12 cellular contexts compared by ENCODE assay signal in genomic region chr15:53918180-53919079, GRCh38. TPM values are rescaled to one million over a fixed set of nuclear protein-coding genes. Genes with fewer than 3 reads are reported as not detected.
A peak's percentile ranks its signal among the peaks of the same experiment; 100 is the strongest.
DNase-seq lines count a peak whose midpoint lies in the region; TF ChIP-seq lines count a peak whose summit lies in the region.
"Had no signal": no experiment of that assay in that cellular context is flagged by ENCODE, and none has a peak within 500 bp of the region (broad histone marks: within the 10 kb centered on the region; RNA-seq: fewer than 3 reads in every experiment).

No MANE protein-coding gene starts in this region.

- H3K36me3 Mint-ChIP-seq in activated T-helper 1 cell treated with anti-CD3 and anti-CD28 coated beads, Interleukin-12 subunit alpha, Interleukin-12 subunit beta, Interleukin-2, Interleukin-4 antibody, amounts not matched to agents 30 ng/mL and 10 ng/mL and 1 ng/mL, durations not matched to agents 14 hours and 24 hours and 36 hours (ENCODE audit: low read depth), result no peaks in the 10 kb centered on the region
- H3K36me3 Mint-ChIP-seq in HFFc6 (ENCODE audit: low read depth), result no peaks in the 10 kb centered on the region

- H3K4me1 Mint-ChIP-seq in activated T-helper 1 cell treated with anti-CD3 and anti-CD28 coated beads, Interleukin-12 subunit alpha, Interleukin-12 subunit beta, Interleukin-2, Interleukin-4 antibody, amounts not matched to agents 30 ng/mL and 10 ng/mL and 1 ng/mL, durations not matched to agents 14 hours and 24 hours and 36 hours (ENCODE audit: low read depth), result no peaks in the 10 kb centered on the region
- no peaks in the 10 kb centered on the region for H3K4me1 Mint-ChIP-seq in HFFc6 (ENCODE audit: low read depth)

- H3K27ac Mint-ChIP-seq in activated T-helper 1 cell treated with anti-CD3 and anti-CD28 coated beads, Interleukin-12 subunit alpha, Interleukin-12 subunit beta, Interleukin-2, Interleukin-4 antibody, amounts not matched to agents 30 ng/mL and 10 ng/mL and 1 ng/mL, durations not matched to agents 14 hours and 24 hours and 36 hours, result no peak overlapping the region
- H3K27ac Mint-ChIP-seq in HFFc6, result no peak overlapping the region

- intact Hi-C loops in activated T-helper 1 cell treated with anti-CD3 and anti-CD28 coated beads, Interleukin-12 subunit alpha, Interleukin-12 subunit beta, Interleukin-2, Interleukin-4 antibody, amounts not matched to agents 30 ng/mL and 10 ng/mL and 1 ng/mL, durations not matched to agents 14 hours and 24 hours and 36 hours (cut with micrococcal nuclease), result no loop called here

- no peaks in the 10 kb centered on the region for H3K27me3 Mint-ChIP-seq in activated T-helper 1 cell treated with anti-CD3 and anti-CD28 coated beads, Interleukin-12 subunit alpha, Interleukin-12 subunit beta, Interleukin-2, Interleukin-4 antibody, amounts not matched to agents 30 ng/mL and 10 ng/mL and 1 ng/mL, durations not matched to agents 14 hours and 24 hours and 36 hours (ENCODE audit: insufficient read depth)
- H3K27me3 Mint-ChIP-seq in HFFc6 (ENCODE audit: insufficient read depth), result no peaks in the 10 kb centered on the region

- no peak overlapping the region for H3K4me3 Mint-ChIP-seq in activated T-helper 1 cell treated with anti-CD3 and anti-CD28 coated beads, Interleukin-12 subunit alpha, Interleukin-12 subunit beta, Interleukin-2, Interleukin-4 antibody, amounts not matched to agents 30 ng/mL and 10 ng/mL and 1 ng/mL, durations not matched to agents 14 hours and 24 hours and 36 hours
- H3K4me3 Mint-ChIP-seq in HFFc6, result no peak overlapping the region

- H3K9me3 Mint-ChIP-seq in activated T-helper 1 cell treated with anti-CD3 and anti-CD28 coated beads, Interleukin-12 subunit alpha, Interleukin-12 subunit beta, Interleukin-2, Interleukin-4 antibody, amounts not matched to agents 30 ng/mL and 10 ng/mL and 1 ng/mL, durations not matched to agents 14 hours and 24 hours and 36 hours, result no peaks in the 10 kb centered on the region
- peaks cover 38% of the 10 kb centered on the region for H3K9me3 Mint-ChIP-seq in HFFc6

- DNase-seq in G401 (ENCODE audit: low spot score) (peak; percentile 68), NCI-H2029 (lab: John Stamatoyannopoulos, UW) (peak; percentile 53), cerebellar cortex (ENCODE audit: low spot score) (peak; percentile 56), pons (ENCODE audit: low spot score) (peak; percentile 3), HFFc6 (no peak), HUDEP-2 (lab: John Stamatoyannopoulos, UW; ENCODE audit: unreplicated experiment in 76 of 76) (no peak)
- no peak for DNase-seq in activated T-helper 1 cell treated with anti-CD3 and anti-CD28 coated beads, Interleukin-12 subunit alpha, Interleukin-12 subunit beta, Interleukin-2, Interleukin-4 antibody, amounts not matched to agents 30 ng/mL and 10 ng/mL and 1 ng/mL, durations not matched to agents 14 hours and 24 hours and 36 hours (ENCODE audit: low spot score)
- DNase-seq: activated CD4-positive, alpha-beta T cell treated with anti-CD3 and anti-CD28 coated beads for 48 hours; GDM1; glutamatergic neuron; NCI-H774; SIG-M5 had no signal

- TF ChIP-seq CTCF in HFFc6 (IDR thresholded peaks at IDR 0.05), result no peak

- in situ Hi-C loops in G401 (cut with HindIII; ENCODE audit: low sequenced_read_pairs), result no loop called here

RNA-seq across cellular contexts. Expression of gene UNC13C, which starts 59.8 kb away (rescaled TPM):
- not detected in 2 replicates for total RNA-seq in G401 (2014; rRNA removed; shearing (Covaris generic))
- not detected in 2 replicates for total RNA-seq in activated T-helper 1 cell treated with anti-CD3 and anti-CD28 coated beads, Interleukin-12 subunit alpha, Interleukin-12 subunit beta, Interleukin-2, Interleukin-4 antibody, amounts not matched to agents 30 ng/mL and 10 ng/mL and 1 ng/mL, durations not matched to agents 14 hours and 24 hours and 36 hours
- total RNA-seq in HFFc6 (2021; fragmentation: NEBNext Ultra II Directional; extraction: Animal tissue kit (Norgen Biotek cat#: 25700)), result not detected

Comparison
In these comparisons a context has a peak if more than half of its experiments do, and no peak if none do; other contexts are left out.
1. DNase-seq: peak in G401 (single experiment), NCI-H2029 (single experiment), cerebellar cortex (single experiment) and pons (single experiment); none in activated T-helper 1 cell treated with anti-CD3 and anti-CD28 coated beads, Interleukin-12 subunit alpha, Interleukin-12 subunit beta, Interleukin-2, Interleukin-4 antibody, amounts not matched to agents 30 ng/mL and 10 ng/mL and 1 ng/mL, durations not matched to agents 14 hours and 24 hours and 36 hours (single experiment), HFFc6 (single experiment) and HUDEP-2 (0 of 76).